Comparison of ENCODE assay signal across 19 cellular contexts in the genomic region with DNA sequence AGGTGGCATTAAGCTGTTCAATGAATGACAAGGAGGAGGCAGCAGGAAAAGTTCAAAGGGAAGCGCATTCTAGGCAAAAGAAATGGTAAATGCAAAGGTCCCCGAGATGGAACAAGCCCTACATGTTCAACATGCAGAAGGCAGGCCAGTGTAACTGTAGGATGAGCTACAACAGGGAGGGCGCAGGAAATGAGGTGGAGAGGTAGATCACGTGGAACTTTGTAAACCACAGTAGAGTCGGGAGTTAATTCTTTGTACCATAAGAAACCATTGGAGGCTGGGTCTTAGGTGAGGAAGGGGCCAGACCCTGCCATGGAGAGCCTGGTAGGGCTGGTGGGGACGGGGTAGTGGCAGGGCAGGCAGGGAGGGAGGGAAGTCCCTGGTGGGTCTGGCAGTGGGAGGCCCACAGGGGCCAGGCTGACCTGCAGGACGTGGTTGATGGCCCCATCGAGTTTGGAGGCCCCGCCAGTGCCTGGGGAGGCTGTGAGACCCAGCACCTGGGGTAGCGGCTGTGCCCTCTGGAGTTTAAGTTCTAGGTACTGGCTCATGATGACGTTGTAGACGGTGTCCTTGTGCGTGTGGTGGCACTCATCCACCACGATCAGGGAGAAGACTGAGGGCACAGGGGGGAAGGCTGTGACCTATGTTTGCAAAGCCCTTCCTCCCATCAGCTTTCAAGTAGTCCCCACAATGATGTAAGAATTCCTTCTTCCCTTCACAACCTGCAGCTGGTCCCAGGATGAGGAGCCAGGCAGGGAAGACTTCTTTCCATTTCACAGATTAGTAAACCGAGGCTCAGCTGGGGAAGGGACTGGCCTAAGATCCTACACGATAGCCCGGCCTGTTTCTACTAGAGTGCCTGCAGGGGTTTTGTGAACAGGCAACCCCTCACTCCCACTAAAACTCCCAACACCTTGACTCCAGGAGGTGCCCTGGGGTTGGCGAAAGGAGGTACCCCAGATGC. TPM values are rescaled to one million over a fixed set of nuclear protein-coding genes. Genes with fewer than 3 reads are reported as not detected.
A peak's percentile ranks its signal among the peaks of the same experiment; 100 is the strongest.
DNase-seq lines count a peak whose midpoint lies in the region; ATAC-seq and TF ChIP-seq lines count a peak whose summit lies in the region.
"Had no signal": no experiment of that assay in that cellular context is flagged by ENCODE, and none has a peak within 500 bp of the region (broad histone marks: within the 10 kb centered on the region; RNA-seq: fewer than 3 reads in every experiment).

No MANE protein-coding gene starts in this region.

- ATAC-seq in gastroesophageal sphincter (no peak), HG02588 (IDR thresholded peaks at IDR 0.05; ENCODE audit: unreplicated experiment) (no peak), aorta (ENCODE audit: low FRiP score) (no peak)
- no peak for ATAC-seq in stimulated activated memory B cell treated with anti-CD40 and anti-IgM and Interleukin-4, amounts not matched to agents 10 μg/mL and 1 μg/mL and 100 μg/mL, for 72 hours
- ATAC-seq: mucosa of descending colon had no signal

- no peak for TF ChIP-seq EP300 in gastroesophageal sphincter (IDR thresholded peaks at IDR 0.05)

- H3K4me3 Mint-ChIP-seq in activated T-cell treated with anti-CD3 and anti-CD28 coated beads, Interleukin-2, amount 50 U/mL, for 24 hours = no peak overlapping the region
- peak overlapping the region; percentile 94 for H3K4me3 Mint-ChIP-seq in T-helper 2 cell treated with Interferon-gamma antibody and Interleukin-4, amounts not matched to agents 5 μg/mL and 100 μg/mL, for 36 hours
- no peak overlapping the region for H3K4me3 Mint-ChIP-seq in stimulated activated memory B cell treated with anti-CD40 and anti-IgM and Interleukin-4, amounts not matched to agents 10 μg/mL and 1 μg/mL and 100 μg/mL, for 72 hours

- no peak for TF ChIP-seq POLR2A in gastroesophageal sphincter (IDR thresholded peaks at IDR 0.05)

- H3K4me1 Mint-ChIP-seq in activated T-cell treated with anti-CD3 and anti-CD28 coated beads, Interleukin-2, amount 50 U/mL, for 24 hours (ENCODE audit: low read depth) = peaks cover 45% of the 10 kb centered on the region
- peaks cover 32% of the 10 kb centered on the region for H3K4me1 Mint-ChIP-seq in T-helper 2 cell treated with Interferon-gamma antibody and Interleukin-4, amounts not matched to agents 5 μg/mL and 100 μg/mL, for 36 hours (ENCODE audit: low read depth)
- H3K4me1 Mint-ChIP-seq in stimulated activated memory B cell treated with anti-CD40 and anti-IgM and Interleukin-4, amounts not matched to agents 10 μg/mL and 1 μg/mL and 100 μg/mL, for 72 hours = peaks cover 72% of the 10 kb centered on the region

- no peaks in the 10 kb centered on the region for H3K27me3 ChIP-seq in gastroesophageal sphincter
- H3K27me3 ChIP-seq in aorta (ENCODE audit: control insufficient read depth in 1 of 2, insufficient read depth in 2 of 2, low read length in 1 of 2) = no peaks in the 10 kb centered on the region
- H3K27me3 ChIP-seq: suprapubic skin had no signal

- H3K27ac ChIP-seq in gastroesophageal sphincter (peak overlapping the region in 3 of 4 donors; percentile 91 to 96 (median 93)), aorta (ENCODE audit: low read depth in 1 of 2, low read length in 2 of 2) (no peak overlapping the region)

- H3K9me3 Mint-ChIP-seq in activated T-cell treated with anti-CD3 and anti-CD28 coated beads, Interleukin-2, amount 50 U/mL, for 24 hours = no peaks in the 10 kb centered on the region
- no peaks in the 10 kb centered on the region for H3K9me3 Mint-ChIP-seq in T-helper 2 cell treated with Interferon-gamma antibody and Interleukin-4, amounts not matched to agents 5 μg/mL and 100 μg/mL, for 36 hours
- no peaks in the 10 kb centered on the region for H3K9me3 Mint-ChIP-seq in stimulated activated memory B cell treated with anti-CD40 and anti-IgM and Interleukin-4, amounts not matched to agents 10 μg/mL and 1 μg/mL and 100 μg/mL, for 72 hours

- no peak for DNase-seq in activated T-cell treated with anti-CD3 and anti-CD28 coated beads, Interleukin-2, amount 50 U/mL, for 24 hours
- no peak for DNase-seq in activated T-cell treated with anti-CD3 and anti-CD28 coated beads, Interleukin-2, amount 50 U/mL, for 48 hours
- DNase-seq in T-helper 2 cell treated with Interferon-gamma antibody and Interleukin-4, amounts not matched to agents 5 μg/mL and 100 μg/mL, for 36 hours (ENCODE audit: low spot score) = no peak
- DNase-seq in NCI-H2107 (lab: John Stamatoyannopoulos, UW) (no peak), aorta (no peak)
- DNase-seq: activated CD4-positive, CD25-positive, alpha-beta regulatory T cell; Caco-2; hippocampal formation; NCI-H2029 treated with DMSO at 0.1 percent for 48 hours; NCI-H69 had no signal

- TF ChIP-seq CTCF in gastroesophageal sphincter (IDR thresholded peaks at IDR 0.05) = no peak

- H3K27me3 Mint-ChIP-seq in activated T-cell treated with anti-CD3 and anti-CD28 coated beads, Interleukin-2, amount 50 U/mL, for 24 hours = no peaks in the 10 kb centered on the region
- H3K27me3 Mint-ChIP-seq in T-helper 2 cell treated with Interferon-gamma antibody and Interleukin-4, amounts not matched to agents 5 μg/mL and 100 μg/mL, for 36 hours (ENCODE audit: low read depth) = no peaks in the 10 kb centered on the region
- H3K27me3 Mint-ChIP-seq in stimulated activated memory B cell treated with anti-CD40 and anti-IgM and Interleukin-4, amounts not matched to agents 10 μg/mL and 1 μg/mL and 100 μg/mL, for 72 hours = no peaks in the 10 kb centered on the region

- WGBS in gastroesophageal sphincter (ENCODE audit: low coverage in 1 of 2), 2 donors = 87 to 91% methylated on average over 9 to 10 of the region's 18 CpGs
- WGBS in aorta, 2 donors = 90 to 91% methylated on average over 18 of the region's 18 CpGs

- peaks cover 0 to 56% of the 10 kb centered on the region in 2 donors for H3K36me3 ChIP-seq in gastroesophageal sphincter
- no peaks in the 10 kb centered on the region for H3K36me3 ChIP-seq in aorta (ENCODE audit: control insufficient read depth in 1 of 2, insufficient read depth in 2 of 2, low read length in 1 of 2)

- intact Hi-C loops in aorta (cut with DNase I) = loop anchor here in 1 of 2 donors (5.0 kb wide), 1 partner anchor 143 kb away; a partner anchor contains a TSS

- peak overlapping the region; percentile 62 for H3K27ac Mint-ChIP-seq in activated T-cell treated with anti-CD3 and anti-CD28 coated beads, Interleukin-2, amount 50 U/mL, for 24 hours
- H3K27ac Mint-ChIP-seq in T-helper 2 cell treated with Interferon-gamma antibody and Interleukin-4, amounts not matched to agents 5 μg/mL and 100 μg/mL, for 36 hours = peak overlapping the region; percentile 85
- H3K27ac Mint-ChIP-seq in stimulated activated memory B cell treated with anti-CD40 and anti-IgM and Interleukin-4, amounts not matched to agents 10 μg/mL and 1 μg/mL and 100 μg/mL, for 72 hours = peak overlapping the region; percentile 90

- no peaks in the 10 kb centered on the region for H3K9me3 ChIP-seq in gastroesophageal sphincter
- H3K9me3 ChIP-seq in aorta (ENCODE audit: control insufficient read depth, low read length) = no peaks in the 10 kb centered on the region
- H3K9me3 ChIP-seq: Caco-2, mucosa of descending colon, suprapubic skin had no signal

- H3K36me3 Mint-ChIP-seq in activated T-cell treated with anti-CD3 and anti-CD28 coated beads, Interleukin-2, amount 50 U/mL, for 24 hours (ENCODE audit: low read depth) = peaks cover 23% of the 10 kb centered on the region
- H3K36me3 Mint-ChIP-seq in T-helper 2 cell treated with Interferon-gamma antibody and Interleukin-4, amounts not matched to agents 5 μg/mL and 100 μg/mL, for 36 hours (ENCODE audit: low read depth) = peaks cover 34% of the 10 kb centered on the region
- H3K36me3 Mint-ChIP-seq in stimulated activated memory B cell treated with anti-CD40 and anti-IgM and Interleukin-4, amounts not matched to agents 10 μg/mL and 1 μg/mL and 100 μg/mL, for 72 hours = peaks cover 19% of the 10 kb centered on the region

- H3K4me1 ChIP-seq in gastroesophageal sphincter (peaks cover 0 to 44% (median 18%) of the 10 kb centered on the region in 3 donors), aorta (ENCODE audit: control insufficient read depth in 1 of 2, insufficient read depth in 2 of 2, low read length in 2 of 2) (no peaks in the 10 kb centered on the region)
- H3K4me1 ChIP-seq: Caco-2 had no signal

- H3K4me3 ChIP-seq in gastroesophageal sphincter = no peak overlapping the region
- H3K4me3 ChIP-seq in aorta (ENCODE audit: low read length in 2 of 2) = no peak overlapping the region
- H3K4me3 ChIP-seq: mucosa of descending colon had no signal

RNA-seq across cellular contexts. Expression of a gene that starts 1.9 kb away (rescaled TPM):
- total RNA-seq in gastroesophageal sphincter (10 to 100 TPM; 11.3 to 21.3 (median 13.9) TPM), aorta (10 to 100 TPM; 11.6 to 24.5 TPM)
- polyA plus RNA-seq in aorta = 10 to 100 TPM in 1 of 2 donors, 1 to 10 TPM in 1; 3.6 to 45.5 TPM

RNA-seq across cellular contexts. Expression of a gene that starts 10.6 kb away (rescaled TPM):
- total RNA-seq in gastroesophageal sphincter (10 to 100 TPM; 10.3 to 51.2 (median 19.3) TPM), aorta (10 to 100 TPM; 24.8 to 49.3 TPM)
- 100 to 1,000 TPM in 1 of 2 donors, 1 to 10 TPM in 1; 8.9 to 109 TPM for polyA plus RNA-seq in aorta

RNA-seq across cellular contexts. Expression of a gene that starts 12.0 kb away (rescaled TPM):
- total RNA-seq in gastroesophageal sphincter = not detected
- total RNA-seq in aorta = not detected
- under 1 TPM; 0.15 to 0.63 TPM for polyA plus RNA-seq in aorta
- total RNA-seq: A673, Caco-2, fibroblast of lung, MCF 10A, posterior vena cava had no signal
- polyA plus RNA-seq: fibroblast of lung had no signal

RNA-seq across cellular contexts. Expression of a gene that starts 12.3 kb away (rescaled TPM):
- total RNA-seq in gastroesophageal sphincter (not detected), aorta (not detected)
- under 1 TPM in 1 of 2 donors, not detected in 1; 0.49 TPM for polyA plus RNA-seq in aorta

RNA-seq across cellular contexts. Expression of a gene that starts 44.2 kb away (rescaled TPM):
- total RNA-seq in gastroesophageal sphincter (100 to 1,000 TPM in 3 of 4 donors, 10 to 100 TPM in 1; 91.7 to 122 (median 108) TPM), aorta (100 to 1,000 TPM; 109 to 130 TPM)
- 100 to 1,000 TPM; 122 to 156 TPM for polyA plus RNA-seq in aorta

Comparison
In these comparisons a context has a peak if more than half of its experiments do, and no peak if none do; other contexts are left out.
1. H3K27ac ChIP-seq: peak in gastroesophageal sphincter (3 of 4); none in aorta (0 of 2).
2. Peak in every context shown above with its lines, with median percentiles within 50 percentile points of each other: H3K27ac Mint-ChIP-seq.